Comparison of ENCODE assay signal across 24 cellular contexts in genomic region chr1:115117303-115117702, GRCh38.
"Had no signal": no experiment of that assay in that cellular context is flagged by ENCODE, and none has a peak within 500 bp of the region (broad histone marks: within the 10 kb centered on the region; RNA-seq: fewer than 3 reads in every experiment).

No MANE protein-coding gene starts in this region.

- H3K36me3 ChIP-seq: left ventricle myocardium inferior, neural progenitor cell, tibial artery had no signal

- H3K27ac Mint-ChIP-seq: activated CD4-positive, alpha-beta T cell treated with anti-CD3 and anti-CD28 coated beads, Interleukin-2, amount 10 ng/mL, durations not matched to agents 24 days and 14 days; activated CD8-positive, alpha-beta T cell treated with anti-CD3 and anti-CD28 coated beads for 36 hours; activated naive CD8-positive, alpha-beta T cell treated with anti-CD3 and anti-CD28 coated beads, Interleukin-2, amount 10 ng/mL, durations not matched to agents 7 days and 5 days; activated T-helper 17 cell treated with anti-CD3 and anti-CD28 coated beads, Interleukin-2, amount 50 U/mL, for 72 hours; memory B cell; naive thymus-derived CD4-positive, alpha-beta T cell; neural progenitor cell; progenitor cell of endocrine pancreas; T-helper 1 cell treated with Interleukin-12 subunit alpha and Interleukin-12 subunit beta and Interleukin-4 antibody, amounts not matched to agents 30 μg/mL and 1 μg/mL, for 36 hours had no signal

- H3K4me3 ChIP-seq: body of pancreas, dorsolateral prefrontal cortex, left ventricle myocardium inferior, neural progenitor cell, tibial artery had no signal

- H3K4me3 Mint-ChIP-seq: activated CD4-positive, alpha-beta T cell treated with anti-CD3 and anti-CD28 coated beads, Interleukin-2, amount 10 ng/mL, durations not matched to agents 24 days and 14 days; activated CD8-positive, alpha-beta T cell treated with anti-CD3 and anti-CD28 coated beads for 36 hours; activated naive CD8-positive, alpha-beta T cell treated with anti-CD3 and anti-CD28 coated beads, Interleukin-2, amount 10 ng/mL, durations not matched to agents 7 days and 5 days; activated T-helper 17 cell treated with anti-CD3 and anti-CD28 coated beads, Interleukin-2, amount 50 U/mL, for 72 hours; memory B cell; naive thymus-derived CD4-positive, alpha-beta T cell; neural progenitor cell; T-helper 1 cell treated with Interleukin-12 subunit alpha and Interleukin-12 subunit beta and Interleukin-4 antibody, amounts not matched to agents 30 μg/mL and 1 μg/mL, for 36 hours had no signal

- H3K4me1 ChIP-seq: body of pancreas, neural progenitor cell had no signal

- DNase-seq: activated CD4-positive, alpha-beta T cell treated with anti-CD3 and anti-CD28 coated beads, Interleukin-2, amount 10 ng/mL, durations not matched to agents 24 days and 14 days; activated CD8-positive, alpha-beta T cell treated with anti-CD3 and anti-CD28 coated beads for 36 hours; activated naive CD4-positive, alpha-beta T cell treated with Interleukin-2 at 50 U/mL for 16 hours; activated naive CD8-positive, alpha-beta T cell treated with anti-CD3 and anti-CD28 coated beads, Interleukin-2, amount 10 ng/mL, durations not matched to agents 7 days and 5 days; activated T-cell treated with anti-CD3 and anti-CD28 coated beads, Interleukin-2, amount 50 U/mL, for 1 hour; amygdala; body of pancreas; caudate nucleus; dorsolateral prefrontal cortex; foreskin melanocyte; glutamatergic neuron; hypothalamus; left ventricle myocardium inferior; naive thymus-derived CD4-positive, alpha-beta T cell; stimulated activated CD4-positive, alpha-beta T cell treated with anti-CD3 and anti-CD28 coated beads, Interleukin-12 subunit alpha, Interleukin-12 subunit beta, amount 100 ng/mL, for 4 hours; stimulated activated CD4-positive, alpha-beta T cell treated with anti-CD3 and anti-CD28 coated beads, Interleukin-1b, Interleukin-23, amount 100 ng/mL, for 48 hours; stimulated activated CD8-positive, alpha-beta memory T cell treated with anti-CD3 and anti-CD28 coated beads, Interleukin-4, amount 100 ng/mL, for 48 hours; stimulated activated naive CD4-positive, alpha-beta T cell; tibial artery had no signal

- H3K36me3 Mint-ChIP-seq: activated naive CD8-positive, alpha-beta T cell treated with anti-CD3 and anti-CD28 coated beads, Interleukin-2, amount 10 ng/mL, durations not matched to agents 7 days and 5 days; neural progenitor cell had no signal

- H3K4me1 Mint-ChIP-seq: activated CD4-positive, alpha-beta T cell treated with anti-CD3 and anti-CD28 coated beads, Interleukin-2, amount 10 ng/mL, durations not matched to agents 24 days and 14 days; activated naive CD8-positive, alpha-beta T cell treated with anti-CD3 and anti-CD28 coated beads, Interleukin-2, amount 10 ng/mL, durations not matched to agents 7 days and 5 days; activated T-helper 17 cell treated with anti-CD3 and anti-CD28 coated beads, Interleukin-2, amount 50 U/mL, for 72 hours; memory B cell; neural progenitor cell had no signal

- H3K27me3 Mint-ChIP-seq: progenitor cell of endocrine pancreas had no signal

- ATAC-seq: activated CD8-positive, alpha-beta T cell treated with anti-CD3 and anti-CD28 coated beads for 36 hours; activated T-helper 17 cell treated with anti-CD3 and anti-CD28 coated beads, Interleukin-2, amount 50 U/mL, for 72 hours; body of pancreas; naive thymus-derived CD4-positive, alpha-beta T cell had no signal

- H3K9me3 Mint-ChIP-seq: T-helper 1 cell treated with Interleukin-12 subunit alpha and Interleukin-12 subunit beta and Interleukin-4 antibody, amounts not matched to agents 30 μg/mL and 1 μg/mL, for 36 hours had no signal

- H3K27me3 ChIP-seq: neural progenitor cell, tibial artery had no signal

- H3K27ac ChIP-seq: body of pancreas, dorsolateral prefrontal cortex, left ventricle myocardium inferior, neural progenitor cell, tibial artery had no signal
